In the genomic region with DNA sequence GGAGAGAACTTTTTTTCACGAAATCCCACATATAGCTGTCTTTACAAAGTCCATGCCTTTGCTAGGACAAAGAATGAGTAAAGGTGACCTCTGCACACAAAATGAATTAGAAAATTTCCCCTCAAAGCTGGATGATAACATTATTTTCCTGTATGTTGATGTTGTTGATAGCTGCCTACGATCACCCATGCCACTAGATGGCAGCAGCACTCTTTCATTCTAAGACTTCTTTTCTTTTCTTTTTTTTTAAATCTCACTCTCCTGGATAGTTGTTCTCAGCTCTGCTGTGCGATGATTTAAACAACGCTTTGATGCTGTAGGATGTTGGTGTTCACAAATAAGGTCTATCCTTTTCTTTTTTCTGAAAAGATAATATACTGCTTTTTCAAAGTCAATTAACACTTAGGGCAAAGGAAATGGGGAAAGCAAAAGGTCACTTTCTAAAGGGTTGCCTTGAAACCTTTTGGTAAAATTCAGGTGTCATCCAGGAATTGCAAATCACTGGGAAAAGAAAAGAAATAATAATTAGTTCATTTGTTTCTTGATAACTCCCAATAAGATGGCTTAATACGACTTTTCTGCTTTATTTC, we compare ENCODE assay signal across 8 cellular contexts.
A peak's percentile ranks its signal among the peaks of the same experiment; 100 is the strongest.
DNase-seq lines count a peak whose midpoint lies in the region; ATAC-seq and TF ChIP-seq lines count a peak whose summit lies in the region.

No MANE protein-coding gene starts in this region.

- H3K4me3 ChIP-seq in body of pancreas = no peak overlapping the region

- no peaks in the 10 kb centered on the region for H3K9me3 Mint-ChIP-seq in HFFc6

- H3K27me3 Mint-ChIP-seq in HFFc6 (ENCODE audit: insufficient read depth) = peaks cover 10% of the 10 kb centered on the region

- H3K36me3 ChIP-seq in body of pancreas (replicated peaks in 1 of 2; ENCODE audit: insufficient read depth in 1 of 2, low read depth in 2 of 2) = no peaks in the 10 kb centered on the region

- TF ChIP-seq POLR2A in body of pancreas (IDR thresholded peaks at IDR 0.05) = no peak

- H3K27ac Mint-ChIP-seq in HFFc6 = no peak overlapping the region

- TF ChIP-seq CTCF in HFFc6 (IDR thresholded peaks at IDR 0.05) (peak; percentile 91), body of pancreas (IDR thresholded peaks at IDR 0.05) (peak; percentile 32 to 86 (median 78))

- ATAC-seq in body of pancreas = peak; percentile 79

- DNase-seq in activated gamma-delta T cell treated with Interleukin-2 at 50 U/mL for 16 hours (peak; percentile 14), activated gamma-delta T cell (lab: John Stamatoyannopoulos, UW) (no peak), HFFc6 (peak; percentile 58), NAMALWA (ENCODE audit: low spot score) (peak; percentile 78), SK-N-DZ (ENCODE audit: low spot score) (peak; percentile 80), body of pancreas (peak; percentile 69 to 81 (median 74)), iPS-NIHi11 (ENCODE audit: low spot score) (peak; percentile 71)
- DNase-seq in stimulated activated CD4-positive, alpha-beta T cell treated with anti-CD3 and anti-CD28 coated beads, Interleukin-1b, Interleukin-23, amount 100 ng/mL, for 4 hours (ENCODE audit: low read depth in 2 of 2) = peak; percentile 4 to 15

- H3K27me3 ChIP-seq in body of pancreas = no peaks in the 10 kb centered on the region

- no peaks in the 10 kb centered on the region for H3K9me3 ChIP-seq in body of pancreas

- peaks cover 7% of the 10 kb centered on the region; the same call in 1 of the 2 replicates for H3K4me1 Mint-ChIP-seq in HFFc6 (ENCODE audit: low read depth)

- H3K4me3 Mint-ChIP-seq in HFFc6 = no peak overlapping the region

- H3K27ac ChIP-seq in body of pancreas = no peak overlapping the region

- intact Hi-C loops in body of pancreas (cut with DNase I) = no loop called here

- 5 to 6% methylated on average over 5 of the region's 5 CpGs for WGBS in body of pancreas, 2 donors

- no peaks in the 10 kb centered on the region for H3K36me3 Mint-ChIP-seq in HFFc6 (ENCODE audit: low read depth)

- no peaks in the 10 kb centered on the region for H3K4me1 ChIP-seq in body of pancreas
